Comparison of ENCODE assay signal across 17 cellular contexts in genomic region chr17:80425835-80426426, GRCh38. TPM values are rescaled to one million over a fixed set of nuclear protein-coding genes. Genes with fewer than 3 reads are reported as not detected.
"Had no signal": no experiment of that assay in that cellular context is flagged by ENCODE, and none has a peak within 500 bp of the region (broad histone marks: within the 10 kb centered on the region; RNA-seq: fewer than 3 reads in every experiment).

No MANE protein-coding gene starts in this region.

- H3K36me3 ChIP-seq: breast epithelium, thyroid gland had no signal

- H3K27me3 ChIP-seq: ascending aorta, breast epithelium, sigmoid colon, thyroid gland had no signal

- H3K27ac ChIP-seq: ascending aorta, breast epithelium, sigmoid colon, thyroid gland, VCaP had no signal

- H3K9me3 ChIP-seq: ascending aorta, breast epithelium, sigmoid colon, thyroid gland had no signal

- H3K4me3 ChIP-seq: ascending aorta, breast epithelium, sigmoid colon, thyroid gland had no signal

- H3K4me1 ChIP-seq: breast epithelium had no signal

- DNase-seq: activated CD4-positive, alpha-beta T cell treated with anti-CD3 and anti-CD28 coated beads for 1 hour; activated CD4-positive, alpha-beta T cell treated with anti-CD3 and anti-CD28 coated beads, Interleukin-2, amount 50 U/mL, for 4 hours; activated naive CD4-positive, alpha-beta T cell treated with anti-CD3 and anti-CD28 coated beads, Interleukin-2, amount 10 ng/mL, durations not matched to agents 7 days and 5 days; activated T-cell treated with anti-CD3 and anti-CD28 coated beads for 4 hours; dermis blood vessel endothelial cell; head of caudate nucleus; mammary epithelial cell; natural killer cell; sigmoid colon; stimulated activated naive B cell treated with anti-CD40 and anti-IgM and Interleukin-4, amounts not matched to agents 10 μg/mL and 1 μg/mL and 100 μg/mL, for 72 hours; thyroid gland had no signal

- FAIRE-seq: frontal cortex, urothelium cell line had no signal

RNA-seq across cellular contexts. Expression of gene NPTX1, which starts 50.5 kb away (rescaled TPM):
- total RNA-seq: ascending aorta, epithelial cell of proximal tubule had no signal
